8 cellular contexts compared by ENCODE assay signal in genomic region chr2:119641562-119642258, GRCh38. TPM values are rescaled to one million over a fixed set of nuclear protein-coding genes. Genes with fewer than 3 reads are reported as not detected.
DNase-seq lines count a peak whose midpoint lies in the region; ATAC-seq and TF ChIP-seq lines count a peak whose summit lies in the region.

No MANE protein-coding gene starts in this region.

- DNase-seq in DMS114 treated with DMSO at 0.1 percent for 48 hours (lab: John Stamatoyannopoulos, UW; ENCODE audit: unreplicated experiment) (peak; percentile 54), HUDEP-2 (lab: John Stamatoyannopoulos, UW; ENCODE audit: unreplicated experiment in 76 of 76) (peak in 55 of 76 experiments; percentile 2 to 71 (median 35)), OCI-LY7 (ENCODE audit: low spot score) (peak; percentile 81), natural killer cell (peak; percentile 48)
- DNase-seq in activated T-cell treated with anti-CD3 and anti-CD28 coated beads, Interleukin-2, amount 50 U/mL, for 1 hour: peak; percentile 75

- no peaks in the 10 kb centered on the region for H3K36me3 Mint-ChIP-seq in natural killer cell
- H3K36me3 Mint-ChIP-seq in stimulated activated memory B cell treated with anti-CD40 and anti-IgM and Interleukin-4, amounts not matched to agents 10 μg/mL and 1 μg/mL and 100 μg/mL, for 72 hours: no peaks in the 10 kb centered on the region

- H3K9me2 ChIP-seq in OCI-LY7 (ENCODE audit: insufficient read depth, low read length): no peaks in the 10 kb centered on the region

- H3K9me3 Mint-ChIP-seq in natural killer cell: no peaks in the 10 kb centered on the region
- no peaks in the 10 kb centered on the region for H3K9me3 Mint-ChIP-seq in stimulated activated memory B cell treated with anti-CD40 and anti-IgM and Interleukin-4, amounts not matched to agents 10 μg/mL and 1 μg/mL and 100 μg/mL, for 72 hours

- H3K27me3 Mint-ChIP-seq in natural killer cell (ENCODE audit: low read depth in 2 of 2): peaks cover 18 to 28% of the 10 kb centered on the region in 2 donors
- peaks cover 35% of the 10 kb centered on the region for H3K27me3 Mint-ChIP-seq in stimulated activated memory B cell treated with anti-CD40 and anti-IgM and Interleukin-4, amounts not matched to agents 10 μg/mL and 1 μg/mL and 100 μg/mL, for 72 hours

- no peak overlapping the region for H3K27ac ChIP-seq in OCI-LY7 (ENCODE audit: low read depth, low read length, poor library complexity, severe bottlenecking)

- H3K9me3 ChIP-seq in OCI-LY7 (ENCODE audit: low read length): no peaks in the 10 kb centered on the region

- H3K4me2 ChIP-seq in OCI-LY7 (ENCODE audit: low read length): 0 out of 2 replicates have a peak overlapping the region, but pooled peaks have one; percentile 6

- intact Hi-C loops in OCI-LY7 (cut with micrococcal nuclease; ENCODE audit: unreplicated experiment): loop anchor here (1.0 to 5.0 kb wide), 5 partner anchors 19 to 533 kb away; no protein-coding TSS in a partner anchor
- intact Hi-C loops in natural killer cell (cut with micrococcal nuclease): loop anchor here (2.0 to 10.0 kb wide), 3 partner anchors 533 to 1039 kb away; no protein-coding TSS in a partner anchor

- no peak overlapping the region for H3K4me3 ChIP-seq in OCI-LY7 (ENCODE audit: low read depth, low read length, poor library complexity, severe bottlenecking)

- no peaks in the 10 kb centered on the region for H4K20me1 ChIP-seq in OCI-LY7 (ENCODE audit: insufficient read depth, low read length)

- TF ChIP-seq CTCF in OCI-LY7 (conservative IDR thresholded peaks at IDR 0.05; ENCODE audit: low read length) (peak; percentile 96), natural killer cell (IDR thresholded peaks at IDR 0.05) (peak; percentile 94)

- BruUV-seq in OCI-LY7 (replicated peaks; lab: Mats Ljungman, UMichigan): no TSS peak

- CTCF ChIA-PET in OCI-LY7 (lab: Charles Lee; ENCODE audit: unreplicated experiment): interaction anchor here (1.0 kb wide), 1 partner anchor 19 kb away, joined by 3 read pairs; no protein-coding TSS in a partner anchor

- H3K79me2 ChIP-seq in OCI-LY7 (ENCODE audit: insufficient read depth, low read depth, low read length): no peaks in the 10 kb centered on the region

- no peaks in the 10 kb centered on the region for H3K36me3 ChIP-seq in OCI-LY7 (ENCODE audit: insufficient read depth, low read length)

- H3K4me1 ChIP-seq in OCI-LY7 (ENCODE audit: insufficient read depth, low read length, poor library complexity, severe bottlenecking): peaks cover 4% of the 10 kb centered on the region

- H3K27ac Mint-ChIP-seq in natural killer cell: no peak overlapping the region
- no peak overlapping the region for H3K27ac Mint-ChIP-seq in stimulated activated memory B cell treated with anti-CD40 and anti-IgM and Interleukin-4, amounts not matched to agents 10 μg/mL and 1 μg/mL and 100 μg/mL, for 72 hours

- ATAC-seq in GM21447 (IDR thresholded peaks at IDR 0.05; ENCODE audit: unreplicated experiment) (peak; percentile 92), esophagus mucosa (peak; percentile 83), natural killer cell (peak; percentile 87 to 99 (median 94))
- peak; percentile 85 for ATAC-seq in stimulated activated memory B cell treated with anti-CD40 and anti-IgM and Interleukin-4, amounts not matched to agents 10 μg/mL and 1 μg/mL and 100 μg/mL, for 72 hours

- H3K4me3 Mint-ChIP-seq in natural killer cell: no peak overlapping the region
- no peak overlapping the region for H3K4me3 Mint-ChIP-seq in stimulated activated memory B cell treated with anti-CD40 and anti-IgM and Interleukin-4, amounts not matched to agents 10 μg/mL and 1 μg/mL and 100 μg/mL, for 72 hours

- H3K4me1 Mint-ChIP-seq in natural killer cell: no peaks in the 10 kb centered on the region
- H3K4me1 Mint-ChIP-seq in stimulated activated memory B cell treated with anti-CD40 and anti-IgM and Interleukin-4, amounts not matched to agents 10 μg/mL and 1 μg/mL and 100 μg/mL, for 72 hours: peaks cover 4% of the 10 kb centered on the region

- H2AFZ ChIP-seq in OCI-LY7 (ENCODE audit: low read length): peak overlapping the region; percentile 49

- POLR2A ChIA-PET in OCI-LY7 (lab: Charles Lee): interaction anchor here (0.7 to 1.1 kb wide), 5 partner anchors 9 to 534 kb away, joined by 3 to 7 read pairs (median 5); no protein-coding TSS in a partner anchor

RNA-seq across cellular contexts. Expression of gene TMEM177, which starts 37.3 kb away (rescaled TPM):
- 31.8 and 36.7 TPM in 2 replicates for total RNA-seq in OCI-LY7 (2014; rRNA removed; shearing (Covaris generic))
- 24.2 and 28.8 TPM in 2 replicates for total RNA-seq in OCI-LY7 (2022)
- 5.3 TPM for total RNA-seq in esophagus mucosa
- 1 to 10 TPM; 1.2 to 2.8 (median 2.6) TPM for total RNA-seq in natural killer cell
